In the genomic region with DNA sequence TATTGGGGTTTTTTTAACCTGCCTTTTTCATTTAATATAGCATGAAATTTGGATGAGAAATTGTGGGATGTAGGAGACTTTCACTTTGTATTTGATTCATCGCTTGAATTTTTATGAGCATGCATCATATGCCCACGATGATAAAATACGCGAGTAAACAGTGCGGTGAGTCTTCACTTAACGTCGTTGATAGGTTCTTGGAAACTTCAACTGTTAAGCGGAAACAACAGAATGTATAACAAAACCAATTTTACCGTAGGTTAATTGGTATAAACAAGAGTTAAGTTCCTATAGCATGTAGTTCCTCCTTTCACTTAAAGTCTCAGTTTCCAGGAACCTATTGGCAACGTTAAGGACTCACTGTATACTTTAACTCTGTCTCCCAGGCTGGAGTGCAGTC, we compare ENCODE assay signal across 1 cellular context.
A peak's percentile ranks its signal among the peaks of the same experiment; 100 is the strongest.
TF ChIP-seq lines count a peak whose summit lies in the region.

No MANE protein-coding gene starts in this region.

TF ChIP-seq in K562, 482 proteins besides CTCF, POLR2A, EP300 and RAD21:
- TF ChIP-seq NFXL1 (CRISPR knock-in tag; IDR thresholded peaks at IDR 0.05) (no peak), SOX6 (IDR thresholded peaks at IDR 0.05) (0 out of 2 replicates have a peak, but pooled peaks have one; percentile 30)
